Comparison of ENCODE assay signal across 18 cellular contexts in the genomic region with DNA sequence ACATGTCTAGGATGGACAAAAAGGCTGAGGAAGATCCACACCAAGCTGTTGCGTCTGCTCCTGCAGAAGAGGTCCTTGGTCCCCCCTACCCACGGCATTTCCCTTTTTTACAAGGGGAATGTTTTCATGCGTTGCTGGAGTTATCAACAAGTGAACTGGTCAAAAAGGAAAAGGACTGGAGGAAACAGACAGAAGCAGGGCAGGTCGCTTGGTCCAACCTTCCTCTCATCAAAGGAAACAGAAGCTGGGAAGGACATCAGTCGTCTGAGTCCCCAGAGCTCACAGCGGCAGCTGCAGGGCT. TPM values are rescaled to one million over a fixed set of nuclear protein-coding genes. Genes with fewer than 3 reads are reported as not detected.
DNase-seq lines count a peak whose midpoint lies in the region; ATAC-seq, FAIRE-seq and TF ChIP-seq lines count a peak whose summit lies in the region.
"Had no signal": no experiment of that assay in that cellular context is flagged by ENCODE, and none has a peak within 500 bp of the region (broad histone marks: within the 10 kb centered on the region; RNA-seq: fewer than 3 reads in every experiment).

No MANE protein-coding gene starts in this region.

- no peaks in the 10 kb centered on the region for H3K27me3 Mint-ChIP-seq in activated CD8-positive, alpha-beta memory T cell treated with anti-CD3 and anti-CD28 coated beads, Interleukin-2, amount 10 ng/mL, durations not matched to agents 7 days and 5 days
- H3K27me3 Mint-ChIP-seq in memory B cell, result no peaks in the 10 kb centered on the region
- H3K27me3 Mint-ChIP-seq: activated naive CD4-positive, alpha-beta T cell treated with anti-CD3 and anti-CD28 coated beads, Interleukin-2, amount 10 ng/mL, durations not matched to agents 7 days and 5 days had no signal

- TF ChIP-seq EP300 in K562 (IDR thresholded peaks at IDR 0.05; ENCODE audit: low read length) (no peak), upper lobe of left lung (IDR thresholded peaks at IDR 0.05) (no peak)

- TF ChIP-seq CTCF in K562 (IDR thresholded peaks at IDR 0.05 in 2 of 3, conservative IDR thresholded peaks at IDR 0.05 in 1 of 3; ENCODE audit: insufficient read depth in 2 of 3, low read depth in 1 of 3, low read length in 3 of 3) (no peak), upper lobe of left lung (IDR thresholded peaks at IDR 0.05) (no peak), BE2C (IDR thresholded peaks at IDR 0.05; ENCODE audit: low read depth, low read length) (no peak)

- H3K4me3 ChIP-seq in K562 (no peak overlapping the region), upper lobe of left lung (no peak overlapping the region), BE2C (ENCODE audit: low read depth, low read length) (no peak overlapping the region)

- peaks cover 24 to 93% of the 10 kb centered on the region in 2 experiments for H3K4me1 ChIP-seq in K562 (replicated peaks in 1 of 2; ENCODE audit: control insufficient read depth in 2 of 2, insufficient read depth in 2 of 2, low read length in 2 of 2)
- H3K4me1 ChIP-seq in upper lobe of left lung, result peaks cover 52 to 82% (median 66%) of the 10 kb centered on the region in 4 donors
- H3K4me1 ChIP-seq in BE2C, result peaks cover 8% of the 10 kb centered on the region

- no peak for ATAC-seq in activated CD8-positive, alpha-beta memory T cell treated with anti-CD3 and anti-CD28 coated beads, Interleukin-2, amount 10 ng/mL, durations not matched to agents 7 days and 5 days
- ATAC-seq in K562 (no peak), memory B cell (ENCODE audit: low read depth) (no peak), upper lobe of left lung (ENCODE audit: low FRiP score in 2 of 2) (no peak)
- ATAC-seq: HCT116, SK-N-SH treated with all-trans-retinoic acid at 6 μM for 48 hours had no signal

- FAIRE-seq in K562 (lab: Jason Lieb, UNC), result peak; percentile 60
- FAIRE-seq: A204.1, endometrium had no signal

- no peak for TF ChIP-seq POLR2A in K562 (conservative IDR thresholded peaks at IDR 0.05)
- no peak for TF ChIP-seq POLR2A in upper lobe of left lung (IDR thresholded peaks at IDR 0.05)

- H3K9me1 ChIP-seq in K562 (ENCODE audit: control insufficient read depth, insufficient read depth, low read length), result peaks cover 39% of the 10 kb centered on the region

- 79% methylated on average over 6 of the region's 6 CpGs for WGBS in K562 (ENCODE audit: insufficient coverage, low coverage, missing lambda C conversion rate)
- 59 to 62% methylated on average over 6 of the region's 6 CpGs for WGBS in upper lobe of left lung, 2 donors

- peak overlapping the region; percentile 4 to 18; a peak in 2 of 4 replicates for H3K9ac ChIP-seq in K562 (ENCODE audit: insufficient read depth in 1 of 2, low read depth in 2 of 2, low read length in 2 of 2)

- DNase-seq in activated CD8-positive, alpha-beta memory T cell treated with anti-CD3 and anti-CD28 coated beads, Interleukin-2, amount 10 ng/mL, durations not matched to agents 7 days and 5 days, result no peak
- DNase-seq in activated CD8-positive, alpha-beta memory T cell treated with anti-CD3 and anti-CD28 coated beads for 24 hours, result no peak
- DNase-seq in K562 (ENCODE audit: extremely low read depth in 1 of 4, low spot score in 3 of 4) (no peak), memory B cell (ENCODE audit: low spot score in 2 of 2) (no peak), upper lobe of left lung (no peak), NCI-H2227 (lab: John Stamatoyannopoulos, UW; ENCODE audit: unreplicated experiment) (no peak), BE2C (no peak), substantia nigra (lab: John Stamatoyannopoulos, UW) (no peak)
- DNase-seq: Calu3, immature natural killer cell, NCI-H1105 treated with DMSO at 0.1 percent for 48 hours, OCI-M1 had no signal

- no peaks in the 10 kb centered on the region for H3K27me3 ChIP-seq in K562 (ENCODE audit: control insufficient read depth in 2 of 2, insufficient read depth in 2 of 2, low read length in 2 of 2)
- H3K27me3 ChIP-seq in upper lobe of left lung, result no peaks in the 10 kb centered on the region
- no peaks in the 10 kb centered on the region for H3K27me3 ChIP-seq in BE2C

- intact Hi-C loops in K562 (cut with micrococcal nuclease), result no loop called here

- no peak overlapping the region for H3K4me2 ChIP-seq in K562 (ENCODE audit: insufficient read depth, low read length)

- TF ChIP-seq RAD21 in K562 (CRISPR knock-in tag; conservative IDR thresholded peaks at IDR 0.05 in 1 of 2, IDR thresholded peaks at IDR 0.05 in 1 of 2), result no peak

- H3K36me3 ChIP-seq in K562 (ENCODE audit: control insufficient read depth, insufficient read depth, low read length) (peaks cover 95% of the 10 kb centered on the region), upper lobe of left lung (peaks cover 0 to 17% (median 0%) of the 10 kb centered on the region in 4 donors), BE2C (no peaks in the 10 kb centered on the region)

- peaks cover 32% of the 10 kb centered on the region for H3K4me1 Mint-ChIP-seq in activated CD8-positive, alpha-beta memory T cell treated with anti-CD3 and anti-CD28 coated beads, Interleukin-2, amount 10 ng/mL, durations not matched to agents 7 days and 5 days
- peaks cover 16% of the 10 kb centered on the region for H3K4me1 Mint-ChIP-seq in memory B cell

- no peaks in the 10 kb centered on the region for H3K9me3 Mint-ChIP-seq in activated CD8-positive, alpha-beta memory T cell treated with anti-CD3 and anti-CD28 coated beads, Interleukin-2, amount 10 ng/mL, durations not matched to agents 7 days and 5 days (ENCODE audit: low read depth)
- no peaks in the 10 kb centered on the region for H3K9me3 Mint-ChIP-seq in memory B cell
- H3K9me3 Mint-ChIP-seq: activated naive CD4-positive, alpha-beta T cell treated with anti-CD3 and anti-CD28 coated beads, Interleukin-2, amount 10 ng/mL, durations not matched to agents 7 days and 5 days; immature natural killer cell had no signal

- peak overlapping the region; percentile 50 for H3K27ac Mint-ChIP-seq in activated CD8-positive, alpha-beta memory T cell treated with anti-CD3 and anti-CD28 coated beads, Interleukin-2, amount 10 ng/mL, durations not matched to agents 7 days and 5 days
- peak overlapping the region; percentile 35 for H3K27ac Mint-ChIP-seq in memory B cell
- H3K27ac Mint-ChIP-seq: brain had no signal

- in situ Hi-C loops in K562 (cut with MboI), result no loop called here

- peaks cover 96% of the 10 kb centered on the region for H3K79me2 ChIP-seq in K562 (ENCODE audit: control insufficient read depth, insufficient read depth, low read length)

- H3K4me3 Mint-ChIP-seq in activated CD8-positive, alpha-beta memory T cell treated with anti-CD3 and anti-CD28 coated beads, Interleukin-2, amount 10 ng/mL, durations not matched to agents 7 days and 5 days, result no peak overlapping the region
- H3K4me3 Mint-ChIP-seq in memory B cell, result no peak overlapping the region
- H3K4me3 Mint-ChIP-seq: activated naive CD4-positive, alpha-beta T cell treated with anti-CD3 and anti-CD28 coated beads, Interleukin-2, amount 10 ng/mL, durations not matched to agents 7 days and 5 days; brain; immature natural killer cell had no signal

- POLR2A ChIA-PET in K562 (lab: Yijun Ruan, JAX), result interaction anchor here (0.6 to 8.9 kb wide), 7 partner anchors 12 to 81 kb away, joined by 3 to 102 read pairs (median 4); no protein-coding TSS in a partner anchor

- H3K9me3 ChIP-seq in K562 (replicated peaks; ENCODE audit: control insufficient read depth, insufficient read depth, low read depth, low read length) (no peaks in the 10 kb centered on the region), upper lobe of left lung (no peaks in the 10 kb centered on the region), BE2C (no peaks in the 10 kb centered on the region)

- H3K36me3 Mint-ChIP-seq in activated CD8-positive, alpha-beta memory T cell treated with anti-CD3 and anti-CD28 coated beads, Interleukin-2, amount 10 ng/mL, durations not matched to agents 7 days and 5 days, result peaks cover 1% of the 10 kb centered on the region
- peaks cover 6% of the 10 kb centered on the region for H3K36me3 Mint-ChIP-seq in memory B cell
- H3K36me3 Mint-ChIP-seq: brain had no signal

- H2AFZ ChIP-seq in K562 (ENCODE audit: low read depth, low read length), result no peak overlapping the region

- no TSS peak for BruUV-seq in K562 (replicated peaks; lab: Mats Ljungman, UMichigan)

- peak overlapping the region; percentile 32; the same call in 1 of the 3 replicates for H3K27ac ChIP-seq in K562 (ENCODE audit: extremely low read depth, low read depth, low read length)
- peak overlapping the region in 3 of 4 donors; percentile 13 to 77 (median 62) for H3K27ac ChIP-seq in upper lobe of left lung
- no peak overlapping the region for H3K27ac ChIP-seq in substantia nigra (ENCODE audit: low read depth, low read length, poor library complexity, severe bottlenecking)

- CTCF ChIA-PET in activated CD8-positive, alpha-beta memory T cell treated with anti-CD3 and anti-CD28 coated beads, Interleukin-2, amount 10 ng/mL, durations not matched to agents 7 days and 5 days (lab: Charles Lee), result interaction anchor here (2.0 to 7.0 kb wide), 3 partner anchors 15 to 23 kb away, joined by 8 to 40 read pairs (median 13); no protein-coding TSS in a partner anchor
- CTCF ChIA-PET in K562 (lab: Yijun Ruan, JAX; ENCODE audit: low intra/inter-chr PET ratio), result no interaction called here

- H4K20me1 ChIP-seq in K562 (replicated peaks; ENCODE audit: control insufficient read depth, insufficient read depth, low read length), result peaks cover 88% of the 10 kb centered on the region

RNA-seq across cellular contexts. Expression of a gene that starts 26.1 kb away (rescaled TPM):
- total RNA-seq in activated CD8-positive, alpha-beta memory T cell treated with anti-CD3 and anti-CD28 coated beads, Interleukin-2, amount 10 ng/mL, durations not matched to agents 7 days and 5 days, result 100 to 1,000 TPM; 269 to 347 TPM
- 759 and 2,233 TPM in 2 replicates for total RNA-seq in K562 (2011; cell fraction: chromatin; rRNA removed; ENCODE audit: low replicate concordance)
- total RNA-seq in K562 (2011; cell fraction: nucleolus; rRNA removed), result 1,565 and 1,591 TPM in 2 replicates
- total RNA-seq in K562 (2011; cell fraction: nucleoplasm; rRNA removed), result 1,027 and 1,219 TPM in 2 replicates
- total RNA-seq in K562 (2014; rRNA removed) (213 and 305 TPM in 2 replicates), K562 (2014; rRNA removed; fragmentation: Illumina TruSeq; extraction: Trizol) (44.5 and 45.2 TPM in 2 replicates), K562 (2015; rRNA removed; fragmentation: Illumina TruSeq; extraction: Trizol) (97.9 and 113 TPM in 2 replicates), K562 (2021) (354 and 432 TPM in 2 replicates), upper lobe of left lung (100 to 1,000 TPM; 107 to 535 (median 239) TPM)
- polyA plus RNA-seq in K562 (2011; rRNA removed) (131 and 170 TPM in 2 replicates), K562 (2014; fragmentation: Illumina TruSeq; extraction: Trizol) (146 and 201 TPM in 2 replicates), K562 (2014; fragmentation: Nextera tagmentation; extraction: Ambion mirVana) (1 to 10 TPM; 3.6 to 9.6 TPM), K562 (2014; rRNA removed) (319 and 383 TPM in 2 replicates)
- 143 and 281 TPM in 2 replicates for polyA plus RNA-seq in K562 (2011; cell fraction: cytosol; rRNA removed)
- polyA plus RNA-seq in K562 (2011; cell fraction: nucleus; rRNA removed), result 1,334 and 2,777 TPM in 2 replicates
- 266 and 440 TPM in 2 replicates for polyA plus RNA-seq in K562 (2012)
- 56.6 and 97.2 TPM in 2 replicates for polyA minus RNA-seq in K562 (2011; rRNA and poly(A)+ RNA removed)
- polyA minus RNA-seq in K562 (2011; cell fraction: cytosol; rRNA and poly(A)+ RNA removed), result 155 and 200 TPM in 2 replicates
- polyA minus RNA-seq in K562 (2011; cell fraction: nucleus; rRNA and poly(A)+ RNA removed), result 321 and 450 TPM in 2 replicates
- polyA plus RNA-seq in BE2C (2012; ENCODE audit: insufficient read depth, insufficient read length, low read depth), result 21.7 TPM

RNA-seq across cellular contexts. Expression of a gene that starts 44.7 kb away (rescaled TPM):
- 100 to 1,000 TPM; 124 to 191 TPM for total RNA-seq in activated CD8-positive, alpha-beta memory T cell treated with anti-CD3 and anti-CD28 coated beads, Interleukin-2, amount 10 ng/mL, durations not matched to agents 7 days and 5 days
- total RNA-seq in K562 (2011; cell fraction: chromatin; rRNA removed; ENCODE audit: low replicate concordance), result 14.1 and 55.6 TPM in 2 replicates
- total RNA-seq in K562 (2011; cell fraction: nucleolus; rRNA removed), result 67.5 and 87.8 TPM in 2 replicates
- 29.4 and 38.8 TPM in 2 replicates for total RNA-seq in K562 (2011; cell fraction: nucleoplasm; rRNA removed)
- total RNA-seq in K562 (2014; rRNA removed) (114 and 119 TPM in 2 replicates), K562 (2014; rRNA removed; fragmentation: Illumina TruSeq; extraction: Trizol) (3.4 and 4.4 TPM in 2 replicates), K562 (2015; rRNA removed; fragmentation: Illumina TruSeq; extraction: Trizol) (14.4 and 17.9 TPM in 2 replicates), K562 (2021) (173 and 178 TPM in 2 replicates), upper lobe of left lung (1 to 10 TPM in 5 of 6 donors, not detected in 1; 2.3 to 4.7 (median 3.5) TPM)
- polyA plus RNA-seq in K562 (2011; rRNA removed) (14.2 and 29.4 TPM in 2 replicates), K562 (2014; fragmentation: Illumina TruSeq; extraction: Trizol) (9.3 and 47.1 TPM in 2 replicates), K562 (2014; fragmentation: Nextera tagmentation; extraction: Ambion mirVana) (1 to 10 TPM in 1 of 2 experiments, under 1 TPM in 1; 0.92 to 1.6 TPM), K562 (2014; rRNA removed) (53.6 and 65.8 TPM in 2 replicates)
- polyA plus RNA-seq in K562 (2011; cell fraction: cytosol; rRNA removed), result 48.5 and 101 TPM in 2 replicates
- polyA plus RNA-seq in K562 (2011; cell fraction: nucleus; rRNA removed), result 38.4 and 58.3 TPM in 2 replicates
- polyA plus RNA-seq in K562 (2012), result 68.4 and 200 TPM in 2 replicates
- 9.8 and 10.4 TPM in 2 replicates for polyA minus RNA-seq in K562 (2011; rRNA and poly(A)+ RNA removed)
- 102 and 178 TPM in 2 replicates for polyA minus RNA-seq in K562 (2011; cell fraction: cytosol; rRNA and poly(A)+ RNA removed)
- polyA minus RNA-seq in K562 (2011; cell fraction: nucleus; rRNA and poly(A)+ RNA removed), result 25.2 and 25.9 TPM in 2 replicates
- 27.8 TPM for polyA plus RNA-seq in BE2C (2012; ENCODE audit: insufficient read depth, insufficient read length, low read depth)

RNA-seq across cellular contexts. Expression of a gene that starts 52.6 kb away (rescaled TPM):
- total RNA-seq in activated CD8-positive, alpha-beta memory T cell treated with anti-CD3 and anti-CD28 coated beads, Interleukin-2, amount 10 ng/mL, durations not matched to agents 7 days and 5 days, result 10 to 100 TPM; 31.1 to 40.0 TPM
- total RNA-seq in K562 (2011; cell fraction: chromatin; rRNA removed; ENCODE audit: low replicate concordance), result 45.3 and 159 TPM in 2 replicates
- 114 and 148 TPM in 2 replicates for total RNA-seq in K562 (2011; cell fraction: nucleolus; rRNA removed)
- total RNA-seq in K562 (2011; cell fraction: nucleoplasm; rRNA removed), result 48.7 and 66.7 TPM in 2 replicates
- total RNA-seq in K562 (2014; rRNA removed) (55.4 and 68.9 TPM in 2 replicates), K562 (2014; rRNA removed; fragmentation: Illumina TruSeq; extraction: Trizol) (7.2 and 11.9 TPM in 2 replicates), K562 (2015; rRNA removed; fragmentation: Illumina TruSeq; extraction: Trizol) (41.1 and 49.2 TPM in 2 replicates), K562 (2021) (105 and 106 TPM in 2 replicates), upper lobe of left lung (10 to 100 TPM in 5 of 6 donors, 1 to 10 TPM in 1; 9.4 to 31.4 (median 20.6) TPM)
- polyA plus RNA-seq in K562 (2011; rRNA removed) (23.2 and 30.1 TPM in 2 replicates), K562 (2014; fragmentation: Illumina TruSeq; extraction: Trizol) (17.7 and 46.9 TPM in 2 replicates), K562 (2014; fragmentation: Nextera tagmentation; extraction: Ambion mirVana) (1 to 10 TPM; 1.3 to 3.0 TPM), K562 (2014; rRNA removed) (63.4 and 76.6 TPM in 2 replicates)
- polyA plus RNA-seq in K562 (2011; cell fraction: cytosol; rRNA removed), result 40.2 and 96.8 TPM in 2 replicates
- polyA plus RNA-seq in K562 (2011; cell fraction: nucleus; rRNA removed), result 102 and 136 TPM in 2 replicates
- polyA plus RNA-seq in K562 (2012), result 34.1 and 51.7 TPM in 2 replicates
- polyA minus RNA-seq in K562 (2011; rRNA and poly(A)+ RNA removed), result 9.4 and 14.4 TPM in 2 replicates
- polyA minus RNA-seq in K562 (2011; cell fraction: cytosol; rRNA and poly(A)+ RNA removed), result 48.0 and 51.1 TPM in 2 replicates
- polyA minus RNA-seq in K562 (2011; cell fraction: nucleus; rRNA and poly(A)+ RNA removed), result 40.7 and 44.1 TPM in 2 replicates
- polyA plus RNA-seq in BE2C (2012; ENCODE audit: insufficient read depth, insufficient read length, low read depth), result 159 TPM

RNA-seq across cellular contexts. Expression of a gene that starts 52.7 kb away (rescaled TPM):
- total RNA-seq in activated CD8-positive, alpha-beta memory T cell treated with anti-CD3 and anti-CD28 coated beads, Interleukin-2, amount 10 ng/mL, durations not matched to agents 7 days and 5 days, result 100 to 1,000 TPM; 124 to 174 TPM
- 58.8 and 182 TPM in 2 replicates for total RNA-seq in K562 (2011; cell fraction: chromatin; rRNA removed; ENCODE audit: low replicate concordance)
- total RNA-seq in K562 (2011; cell fraction: nucleolus; rRNA removed), result 89.5 and 92.7 TPM in 2 replicates
- 60.1 and 64.4 TPM in 2 replicates for total RNA-seq in K562 (2011; cell fraction: nucleoplasm; rRNA removed)
- total RNA-seq in K562 (2014; rRNA removed) (46.9 and 61.6 TPM in 2 replicates), K562 (2014; rRNA removed; fragmentation: Illumina TruSeq; extraction: Trizol) (6.1 and 7.3 TPM in 2 replicates), K562 (2015; rRNA removed; fragmentation: Illumina TruSeq; extraction: Trizol) (19.5 and 22.3 TPM in 2 replicates), K562 (2021) (60.3 and 61.2 TPM in 2 replicates), upper lobe of left lung (100 to 1,000 TPM in 1 of 6 donors, 10 to 100 TPM in 5; 23.2 to 101 (median 64.6) TPM)
- polyA plus RNA-seq in K562 (2011; rRNA removed) (26.5 and 37.4 TPM in 2 replicates), K562 (2014; fragmentation: Illumina TruSeq; extraction: Trizol) (12.7 and 27.9 TPM in 2 replicates), K562 (2014; fragmentation: Nextera tagmentation; extraction: Ambion mirVana) (under 1 TPM; 0.56 to 0.96 TPM), K562 (2014; rRNA removed) (59.4 and 65.6 TPM in 2 replicates)
- 37.8 and 90.9 TPM in 2 replicates for polyA plus RNA-seq in K562 (2011; cell fraction: cytosol; rRNA removed)
- polyA plus RNA-seq in K562 (2011; cell fraction: nucleus; rRNA removed), result 118 and 185 TPM in 2 replicates
- 23.8 and 39.8 TPM in 2 replicates for polyA plus RNA-seq in K562 (2012)
- 7.0 and 12.0 TPM in 2 replicates for polyA minus RNA-seq in K562 (2011; rRNA and poly(A)+ RNA removed)
- polyA minus RNA-seq in K562 (2011; cell fraction: cytosol; rRNA and poly(A)+ RNA removed), result 41.2 and 44.5 TPM in 2 replicates
- polyA minus RNA-seq in K562 (2011; cell fraction: nucleus; rRNA and poly(A)+ RNA removed), result 33.4 and 39.2 TPM in 2 replicates
- polyA plus RNA-seq in BE2C (2012; ENCODE audit: insufficient read depth, insufficient read length, low read depth), result 54.7 TPM

RNA-seq across cellular contexts. Expression of a gene that starts 52.8 kb away (rescaled TPM):
- 100 to 1,000 TPM; 127 to 148 TPM for total RNA-seq in activated CD8-positive, alpha-beta memory T cell treated with anti-CD3 and anti-CD28 coated beads, Interleukin-2, amount 10 ng/mL, durations not matched to agents 7 days and 5 days
- 35.4 and 135 TPM in 2 replicates for total RNA-seq in K562 (2011; cell fraction: chromatin; rRNA removed; ENCODE audit: low replicate concordance)
- total RNA-seq in K562 (2011; cell fraction: nucleolus; rRNA removed), result 138 and 183 TPM in 2 replicates
- total RNA-seq in K562 (2011; cell fraction: nucleoplasm; rRNA removed), result 82.7 and 89.3 TPM in 2 replicates
- total RNA-seq in K562 (2014; rRNA removed) (409 and 555 TPM in 2 replicates), K562 (2014; rRNA removed; fragmentation: Illumina TruSeq; extraction: Trizol) (86.2 and 129 TPM in 2 replicates), K562 (2015; rRNA removed; fragmentation: Illumina TruSeq; extraction: Trizol) (213 and 224 TPM in 2 replicates), K562 (2021) (340 and 359 TPM in 2 replicates), upper lobe of left lung (100 to 1,000 TPM in 4 of 6 donors, 10 to 100 TPM in 2; 76.5 to 147 (median 124) TPM)
- polyA plus RNA-seq in K562 (2011; rRNA removed) (146 and 234 TPM in 2 replicates), K562 (2014; fragmentation: Illumina TruSeq; extraction: Trizol) (94.4 and 200 TPM in 2 replicates), K562 (2014; fragmentation: Nextera tagmentation; extraction: Ambion mirVana) (100 to 1,000 TPM in 1 of 2 experiments, 10 to 100 TPM in 1; 41.7 to 116 TPM), K562 (2014; rRNA removed) (354 and 422 TPM in 2 replicates)
- 130 and 287 TPM in 2 replicates for polyA plus RNA-seq in K562 (2011; cell fraction: cytosol; rRNA removed)
- 161 and 192 TPM in 2 replicates for polyA plus RNA-seq in K562 (2011; cell fraction: nucleus; rRNA removed)
- polyA plus RNA-seq in K562 (2012), result 290 and 337 TPM in 2 replicates
- 17.6 and 29.0 TPM in 2 replicates for polyA minus RNA-seq in K562 (2011; rRNA and poly(A)+ RNA removed)
- 127 and 142 TPM in 2 replicates for polyA minus RNA-seq in K562 (2011; cell fraction: cytosol; rRNA and poly(A)+ RNA removed)
- polyA minus RNA-seq in K562 (2011; cell fraction: nucleus; rRNA and poly(A)+ RNA removed), result 49.9 and 62.3 TPM in 2 replicates
- 391 TPM for polyA plus RNA-seq in BE2C (2012; ENCODE audit: insufficient read depth, insufficient read length, low read depth)
